Comparison of ENCODE assay signal across 10 cellular contexts in genomic region chr19:47512948-47513319, GRCh38. TPM values are rescaled to one million over a fixed set of nuclear protein-coding genes. Genes with fewer than 3 reads are reported as not detected.
A peak's percentile ranks its signal among the peaks of the same experiment; 100 is the strongest.
DNase-seq lines count a peak whose midpoint lies in the region; ATAC-seq and TF ChIP-seq lines count a peak whose summit lies in the region.
"Had no signal": no experiment of that assay in that cellular context is flagged by ENCODE, and none has a peak within 500 bp of the region (broad histone marks: within the 10 kb centered on the region; RNA-seq: fewer than 3 reads in every experiment).

No MANE protein-coding gene starts in this region.

- peak overlapping the region; percentile 99 for H3K27ac Mint-ChIP-seq in activated CD8-positive, alpha-beta memory T cell treated with anti-CD3 and anti-CD28 coated beads, Interleukin-2, amount 10 ng/mL, durations not matched to agents 7 days and 5 days
- H3K27ac Mint-ChIP-seq in activated naive CD8-positive, alpha-beta T cell treated with anti-CD3 and anti-CD28 coated beads, Interleukin-2, amount 10 ng/mL, durations not matched to agents 7 days and 5 days = peak overlapping the region; percentile 97

- CTCF ChIA-PET in activated CD8-positive, alpha-beta memory T cell treated with anti-CD3 and anti-CD28 coated beads, Interleukin-2, amount 10 ng/mL, durations not matched to agents 7 days and 5 days (lab: Charles Lee) = interaction anchor here (0.8 to 2.5 kb wide), 3 partner anchors 11 to 185 kb away, joined by 4 to 11 read pairs (median 4); partner anchors contain the start of gene KPTN

- no peaks in the 10 kb centered on the region for H3K9me3 ChIP-seq in left lung
- no peaks in the 10 kb centered on the region for H3K9me3 ChIP-seq in testis

- no peak for DNase-seq in activated CD8-positive, alpha-beta memory T cell treated with anti-CD3 and anti-CD28 coated beads, Interleukin-2, amount 10 ng/mL, durations not matched to agents 7 days and 5 days
- no peak for DNase-seq in activated CD8-positive, alpha-beta memory T cell treated with anti-CD3 and anti-CD28 coated beads for 24 hours
- DNase-seq in activated naive CD8-positive, alpha-beta T cell treated with anti-CD3 and anti-CD28 coated beads, Interleukin-2, amount 10 ng/mL, durations not matched to agents 7 days and 5 days = no peak
- DNase-seq in left lung (no peak), testis (no peak), OCI-M1 (lab: John Stamatoyannopoulos, UW) (no peak), NCI-H2196 (lab: John Stamatoyannopoulos, UW; ENCODE audit: unreplicated experiment) (no peak)
- DNase-seq: COR-L47, NCI-H1092 had no signal

- peaks cover 69% of the 10 kb centered on the region for H3K4me1 Mint-ChIP-seq in activated CD8-positive, alpha-beta memory T cell treated with anti-CD3 and anti-CD28 coated beads, Interleukin-2, amount 10 ng/mL, durations not matched to agents 7 days and 5 days
- peaks cover 49% of the 10 kb centered on the region for H3K4me1 Mint-ChIP-seq in activated naive CD8-positive, alpha-beta T cell treated with anti-CD3 and anti-CD28 coated beads, Interleukin-2, amount 10 ng/mL, durations not matched to agents 7 days and 5 days

- POLR2A ChIA-PET in activated naive CD8-positive, alpha-beta T cell treated with anti-CD3 and anti-CD28 coated beads, Interleukin-2, amount 10 ng/mL, durations not matched to agents 7 days and 5 days (lab: Charles Lee) = interaction anchor here (0.6 to 1.9 kb wide), 5 partner anchors 12 to 207 kb away, joined by 3 to 5 read pairs (median 3); no protein-coding TSS in a partner anchor

- no peak for ATAC-seq in activated CD8-positive, alpha-beta memory T cell treated with anti-CD3 and anti-CD28 coated beads, Interleukin-2, amount 10 ng/mL, durations not matched to agents 7 days and 5 days
- no peak for ATAC-seq in activated naive CD8-positive, alpha-beta T cell treated with anti-CD3 and anti-CD28 coated beads, Interleukin-2, amount 10 ng/mL, durations not matched to agents 7 days and 5 days (ENCODE audit: low read depth)
- no peak for ATAC-seq in left lung
- ATAC-seq in HG02623 (IDR thresholded peaks at IDR 0.05; ENCODE audit: unreplicated experiment) = no peak

- no peaks in the 10 kb centered on the region for H3K9me3 Mint-ChIP-seq in activated CD8-positive, alpha-beta memory T cell treated with anti-CD3 and anti-CD28 coated beads, Interleukin-2, amount 10 ng/mL, durations not matched to agents 7 days and 5 days (ENCODE audit: low read depth)
- H3K9me3 Mint-ChIP-seq in activated naive CD8-positive, alpha-beta T cell treated with anti-CD3 and anti-CD28 coated beads, Interleukin-2, amount 10 ng/mL, durations not matched to agents 7 days and 5 days = no peaks in the 10 kb centered on the region

- peaks cover 9% of the 10 kb centered on the region for H3K36me3 Mint-ChIP-seq in activated CD8-positive, alpha-beta memory T cell treated with anti-CD3 and anti-CD28 coated beads, Interleukin-2, amount 10 ng/mL, durations not matched to agents 7 days and 5 days
- H3K36me3 Mint-ChIP-seq in activated naive CD8-positive, alpha-beta T cell treated with anti-CD3 and anti-CD28 coated beads, Interleukin-2, amount 10 ng/mL, durations not matched to agents 7 days and 5 days = peaks cover 7% of the 10 kb centered on the region

- H3K27me3 Mint-ChIP-seq in activated CD8-positive, alpha-beta memory T cell treated with anti-CD3 and anti-CD28 coated beads, Interleukin-2, amount 10 ng/mL, durations not matched to agents 7 days and 5 days = no peaks in the 10 kb centered on the region
- H3K27me3 Mint-ChIP-seq in activated naive CD8-positive, alpha-beta T cell treated with anti-CD3 and anti-CD28 coated beads, Interleukin-2, amount 10 ng/mL, durations not matched to agents 7 days and 5 days = no peaks in the 10 kb centered on the region

- peaks cover 32 to 72% of the 10 kb centered on the region in 2 donors for H3K4me1 ChIP-seq in left lung
- peaks cover 52% of the 10 kb centered on the region for H3K4me1 ChIP-seq in testis

- H3K27me3 ChIP-seq in left lung = no peaks in the 10 kb centered on the region
- no peaks in the 10 kb centered on the region for H3K27me3 ChIP-seq in testis

- peak overlapping the region in 1 of 2 donors; percentile 98 for H3K4me3 ChIP-seq in left lung
- no peak overlapping the region for H3K4me3 ChIP-seq in testis

- TF ChIP-seq CTCF in left lung (IDR thresholded peaks at IDR 0.05) (no peak), testis (IDR thresholded peaks at IDR 0.05) (no peak)

- H3K36me3 ChIP-seq in left lung = no peaks in the 10 kb centered on the region
- H3K36me3 ChIP-seq in testis (ENCODE audit: low read depth, missing control alignments) = no peaks in the 10 kb centered on the region

- H3K27ac ChIP-seq in left lung (peak overlapping the region; percentile 55 to 60), testis (peak overlapping the region; percentile 72 to 95)

- peak overlapping the region; percentile 100 for H3K4me3 Mint-ChIP-seq in activated CD8-positive, alpha-beta memory T cell treated with anti-CD3 and anti-CD28 coated beads, Interleukin-2, amount 10 ng/mL, durations not matched to agents 7 days and 5 days
- H3K4me3 Mint-ChIP-seq in activated naive CD8-positive, alpha-beta T cell treated with anti-CD3 and anti-CD28 coated beads, Interleukin-2, amount 10 ng/mL, durations not matched to agents 7 days and 5 days = peak overlapping the region; percentile 95

- TF ChIP-seq POLR2A in testis (IDR thresholded peaks at IDR 0.05) = no peak

- 55 to 56% methylated on average over 8 of the region's 8 CpGs for WGBS in testis, 2 donors

- intact Hi-C loops in left lung (cut with DNase I) (loop anchor here in 1 of 2 donors (10.0 kb wide), 1 partner anchor 192 kb away; no protein-coding TSS in a partner anchor), testis (cut with DNase I; ENCODE audit: low total_unique reads) (loop anchor here (10.0 kb wide), 1 partner anchor 78 kb away; no protein-coding TSS in a partner anchor)

RNA-seq across cellular contexts. Expression of gene NAPA, which starts 1.9 kb away (rescaled TPM):
- total RNA-seq in activated CD8-positive, alpha-beta memory T cell treated with anti-CD3 and anti-CD28 coated beads, Interleukin-2, amount 10 ng/mL, durations not matched to agents 7 days and 5 days = 100 to 1,000 TPM; 102 to 124 TPM
- total RNA-seq in activated naive CD8-positive, alpha-beta T cell treated with anti-CD3 and anti-CD28 coated beads, Interleukin-2, amount 10 ng/mL, durations not matched to agents 7 days and 5 days = 100 to 1,000 TPM in 1 of 2 experiments, 10 to 100 TPM in 1; 96.4 to 103 TPM
- total RNA-seq in left lung (100 to 1,000 TPM; 106 to 118 TPM), testis (100 to 1,000 TPM; 227 to 257 TPM)
- 194 TPM for polyA plus RNA-seq in testis (ENCODE audit: insufficient read depth, low read depth, low replicate concordance)

RNA-seq across cellular contexts. Expression of gene KPTN, which starts 28.9 kb away (rescaled TPM):
- total RNA-seq in activated CD8-positive, alpha-beta memory T cell treated with anti-CD3 and anti-CD28 coated beads, Interleukin-2, amount 10 ng/mL, durations not matched to agents 7 days and 5 days = 10 to 100 TPM; 11.0 to 13.3 TPM
- total RNA-seq in activated naive CD8-positive, alpha-beta T cell treated with anti-CD3 and anti-CD28 coated beads, Interleukin-2, amount 10 ng/mL, durations not matched to agents 7 days and 5 days = 1 to 10 TPM; 8.0 to 8.6 TPM
- total RNA-seq in left lung (10 to 100 TPM; 12.0 to 12.3 TPM), testis (10 to 100 TPM; 12.9 to 30.0 TPM)
- polyA plus RNA-seq in testis (ENCODE audit: insufficient read depth, low read depth, low replicate concordance) = 13.5 TPM

RNA-seq across cellular contexts. Expression of gene SLC8A2, which starts 41.2 kb away (rescaled TPM):
- total RNA-seq in activated CD8-positive, alpha-beta memory T cell treated with anti-CD3 and anti-CD28 coated beads, Interleukin-2, amount 10 ng/mL, durations not matched to agents 7 days and 5 days = under 1 TPM; 0.14 to 0.32 TPM
- under 1 TPM in 1 of 2 experiments, not detected in 1; 0.20 TPM for total RNA-seq in activated naive CD8-positive, alpha-beta T cell treated with anti-CD3 and anti-CD28 coated beads, Interleukin-2, amount 10 ng/mL, durations not matched to agents 7 days and 5 days
- total RNA-seq in left lung (under 1 TPM in 1 of 2 donors, not detected in 1; 0.06 TPM), testis (10 to 100 TPM in 1 of 2 donors, 1 to 10 TPM in 1; 5.0 to 12.9 TPM)
- polyA plus RNA-seq in testis (ENCODE audit: insufficient read depth, low read depth, low replicate concordance) = 4.2 TPM

Comparison
In these comparisons a context has a peak if more than half of its experiments do, and no peak if none do; other contexts are left out.
1. RNA of gene SLC8A2, which starts 41.2 kb away (total RNA-seq): 5.0 to 12.9 TPM in testis; 0.14 to 0.32 TPM in activated CD8-positive, alpha-beta memory T cell treated with anti-CD3 and anti-CD28 coated beads, Interleukin-2, amount 10 ng/mL, durations not matched to agents 7 days and 5 days, 0.20 TPM in activated naive CD8-positive, alpha-beta T cell treated with anti-CD3 and anti-CD28 coated beads, Interleukin-2, amount 10 ng/mL, durations not matched to agents 7 days and 5 days and 0.06 TPM in left lung; every median in the first group is over 4 times any median in the second.